Comparison of ENCODE assay signal across 1 cellular context in the genomic region with DNA sequence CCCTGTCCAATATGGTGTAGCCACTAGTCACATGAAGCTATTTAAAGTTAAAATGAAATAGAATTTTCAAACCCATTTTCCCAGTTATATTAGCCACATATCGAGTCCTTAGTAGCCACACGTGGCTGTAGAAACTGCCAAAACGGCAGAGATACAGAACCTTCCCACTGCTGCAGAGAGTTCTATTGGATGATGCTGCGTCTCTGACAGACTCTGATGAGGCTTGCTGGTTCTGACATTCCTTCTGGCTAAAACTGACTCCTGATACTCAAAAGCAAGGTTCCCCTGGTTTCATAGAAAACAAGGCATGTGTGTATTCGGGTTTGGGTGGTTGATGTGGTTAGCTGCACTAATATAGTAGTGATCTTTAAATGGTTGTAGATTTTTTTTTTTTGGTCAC.
TF ChIP-seq lines count a peak whose summit lies in the region.

No MANE protein-coding gene starts in this region.

TF ChIP-seq in SK-N-SH treated with all-trans-retinoic acid at 6 μM for 48 hours, 23 proteins besides CTCF, POLR2A, EP300 and RAD21 (continued from another document):
- TF ChIP-seq, protein P1, sequence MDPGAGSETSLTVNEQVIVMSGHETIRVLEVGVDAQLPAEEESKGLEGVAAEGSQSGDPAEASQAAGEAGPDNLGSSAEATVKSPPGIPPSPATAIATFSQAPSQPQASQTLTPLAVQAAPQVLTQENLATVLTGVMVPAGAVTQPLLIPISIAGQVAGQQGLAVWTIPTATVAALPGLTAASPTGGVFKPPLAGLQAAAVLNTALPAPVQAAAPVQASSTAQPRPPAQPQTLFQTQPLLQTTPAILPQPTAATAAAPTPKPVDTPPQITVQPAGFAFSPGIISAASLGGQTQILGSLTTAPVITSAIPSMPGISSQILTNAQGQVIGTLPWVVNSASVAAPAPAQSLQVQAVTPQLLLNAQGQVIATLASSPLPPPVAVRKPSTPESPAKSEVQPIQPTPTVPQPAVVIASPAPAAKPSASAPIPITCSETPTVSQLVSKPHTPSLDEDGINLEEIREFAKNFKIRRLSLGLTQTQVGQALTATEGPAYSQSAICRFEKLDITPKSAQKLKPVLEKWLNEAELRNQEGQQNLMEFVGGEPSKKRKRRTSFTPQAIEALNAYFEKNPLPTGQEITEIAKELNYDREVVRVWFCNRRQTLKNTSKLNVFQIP (CRISPR knock-in tag; IDR thresholded peaks at IDR 0.05; ENCODE audit: borderline replicate concordance, low read depth), result no peak
- TF ChIP-seq TCF4 (CRISPR knock-in tag; IDR thresholded peaks at IDR 0.05; ENCODE audit: borderline replicate concordance), result no peak
- TF ChIP-seq ZC3H10 (CRISPR knock-in tag; IDR thresholded peaks at IDR 0.05), result no peak
